1 cellular context compared by ENCODE assay signal in genomic region chr20:61350500-61351250, GRCh38.
TF ChIP-seq lines count a peak whose summit lies in the region.

No MANE protein-coding gene starts in this region.

TF ChIP-seq in GM23338, 12 proteins besides CTCF, POLR2A, EP300 and RAD21 (continued from another document):
- TF ChIP-seq, protein P1, sequence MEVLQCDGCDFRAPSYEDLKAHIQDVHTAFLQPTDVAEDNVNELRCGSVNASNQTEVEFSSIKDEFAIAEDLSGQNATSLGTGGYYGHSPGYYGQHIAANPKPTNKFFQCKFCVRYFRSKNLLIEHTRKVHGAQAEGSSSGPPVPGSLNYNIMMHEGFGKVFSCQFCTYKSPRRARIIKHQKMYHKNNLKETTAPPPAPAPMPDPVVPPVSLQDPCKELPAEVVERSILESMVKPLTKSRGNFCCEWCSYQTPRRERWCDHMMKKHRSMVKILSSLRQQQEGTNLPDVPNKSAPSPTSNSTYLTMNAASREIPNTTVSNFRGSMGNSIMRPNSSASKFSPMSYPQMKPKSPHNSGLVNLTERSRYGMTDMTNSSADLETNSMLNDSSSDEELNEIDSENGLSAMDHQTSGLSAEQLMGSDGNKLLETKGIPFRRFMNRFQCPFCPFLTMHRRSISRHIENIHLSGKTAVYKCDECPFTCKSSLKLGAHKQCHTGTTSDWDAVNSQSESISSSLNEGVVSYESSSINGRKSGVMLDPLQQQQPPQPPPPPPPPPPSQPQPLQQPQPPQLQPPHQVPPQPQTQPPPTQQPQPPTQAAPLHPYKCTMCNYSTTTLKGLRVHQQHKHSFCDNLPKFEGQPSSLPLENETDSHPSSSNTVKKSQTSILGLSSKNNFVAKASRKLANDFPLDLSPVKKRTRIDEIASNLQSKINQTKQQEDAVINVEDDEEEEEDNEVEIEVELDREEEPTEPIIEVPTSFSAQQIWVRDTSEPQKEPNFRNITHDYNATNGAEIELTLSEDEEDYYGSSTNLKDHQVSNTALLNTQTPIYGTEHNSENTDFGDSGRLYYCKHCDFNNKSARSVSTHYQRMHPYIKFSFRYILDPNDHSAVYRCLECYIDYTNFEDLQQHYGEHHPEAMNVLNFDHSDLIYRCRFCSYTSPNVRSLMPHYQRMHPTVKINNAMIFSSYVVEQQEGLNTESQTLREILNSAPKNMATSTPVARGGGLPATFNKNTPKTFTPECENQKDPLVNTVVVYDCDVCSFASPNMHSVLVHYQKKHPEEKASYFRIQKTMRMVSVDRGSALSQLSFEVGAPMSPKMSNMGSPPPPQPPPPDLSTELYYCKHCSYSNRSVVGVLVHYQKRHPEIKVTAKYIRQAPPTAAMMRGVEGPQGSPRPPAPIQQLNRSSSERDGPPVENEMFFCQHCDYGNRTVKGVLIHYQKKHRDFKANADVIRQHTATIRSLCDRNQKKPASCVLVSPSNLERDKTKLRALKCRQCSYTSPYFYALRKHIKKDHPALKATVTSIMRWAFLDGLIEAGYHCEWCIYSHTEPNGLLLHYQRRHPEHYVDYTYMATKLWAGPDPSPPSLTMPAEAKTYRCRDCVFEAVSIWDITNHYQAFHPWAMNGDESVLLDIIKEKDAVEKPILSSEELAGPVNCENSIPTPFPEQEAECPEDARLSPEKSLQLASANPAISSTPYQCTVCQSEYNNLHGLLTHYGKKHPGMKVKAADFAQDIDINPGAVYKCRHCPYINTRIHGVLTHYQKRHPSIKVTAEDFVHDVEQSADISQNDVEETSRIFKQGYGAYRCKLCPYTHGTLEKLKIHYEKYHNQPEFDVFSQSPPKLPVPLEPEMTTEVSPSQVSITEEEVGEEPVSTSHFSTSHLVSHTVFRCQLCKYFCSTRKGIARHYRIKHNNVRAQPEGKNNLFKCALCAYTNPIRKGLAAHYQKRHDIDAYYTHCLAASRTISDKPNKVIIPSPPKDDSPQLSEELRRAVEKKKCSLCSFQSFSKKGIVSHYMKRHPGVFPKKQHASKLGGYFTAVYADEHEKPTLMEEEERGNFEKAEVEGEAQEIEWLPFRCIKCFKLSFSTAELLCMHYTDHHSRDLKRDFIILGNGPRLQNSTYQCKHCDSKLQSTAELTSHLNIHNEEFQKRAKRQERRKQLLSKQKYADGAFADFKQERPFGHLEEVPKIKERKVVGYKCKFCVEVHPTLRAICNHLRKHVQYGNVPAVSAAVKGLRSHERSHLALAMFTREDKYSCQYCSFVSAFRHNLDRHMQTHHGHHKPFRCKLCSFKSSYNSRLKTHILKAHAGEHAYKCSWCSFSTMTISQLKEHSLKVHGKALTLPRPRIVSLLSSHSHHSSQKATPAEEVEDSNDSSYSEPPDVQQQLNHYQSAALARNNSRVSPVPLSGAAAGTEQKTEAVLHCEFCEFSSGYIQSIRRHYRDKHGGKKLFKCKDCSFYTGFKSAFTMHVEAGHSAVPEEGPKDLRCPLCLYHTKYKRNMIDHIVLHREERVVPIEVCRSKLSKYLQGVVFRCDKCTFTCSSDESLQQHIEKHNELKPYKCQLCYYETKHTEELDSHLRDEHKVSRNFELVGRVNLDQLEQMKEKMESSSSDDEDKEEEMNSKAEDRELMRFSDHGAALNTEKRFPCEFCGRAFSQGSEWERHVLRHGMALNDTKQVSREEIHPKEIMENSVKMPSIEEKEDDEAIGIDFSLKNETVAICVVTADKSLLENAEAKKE (CRISPR knock-in tag; IDR thresholded peaks at IDR 0.05), result no peak
- TF ChIP-seq REST (IDR thresholded peaks at IDR 0.05; ENCODE audit: unreplicated experiment), result no peak
- TF ChIP-seq ZNF331 (CRISPR knock-in tag; IDR thresholded peaks at IDR 0.05; ENCODE audit: low read depth), result no peak
- TF ChIP-seq POLR2AphosphoS5 (IDR thresholded peaks at IDR 0.05; ENCODE audit: low read depth), result no peak
- no peak for TF ChIP-seq STAT1 (IDR thresholded peaks at IDR 0.05; ENCODE audit: unreplicated experiment)
- TF ChIP-seq JUNB (IDR thresholded peaks at IDR 0.05; ENCODE audit: unreplicated experiment), result no peak
